In genomic region chr1:24060482-24060881, GRCh38 we compare ENCODE assay signal across 26 cellular contexts. TPM values are rescaled to one million over a fixed set of nuclear protein-coding genes. Genes with fewer than 3 reads are reported as not detected.
"Had no signal": no experiment of that assay in that cellular context is flagged by ENCODE, and none has a peak within 500 bp of the region (broad histone marks: within the 10 kb centered on the region; RNA-seq: fewer than 3 reads in every experiment).

No MANE protein-coding gene starts in this region.

- H3K27me3 ChIP-seq: dorsolateral prefrontal cortex, esophagus squamous epithelium, gastrocnemius medialis, heart right ventricle, left lung had no signal

- H3K4me3 Mint-ChIP-seq: memory B cell had no signal

- FAIRE-seq: colon, endothelial cell of umbilical vein, islet of Langerhans, keratinocyte had no signal

- H3K36me3 ChIP-seq: esophagus squamous epithelium, left lung had no signal

- H3K4me1 Mint-ChIP-seq: memory B cell had no signal

- DNase-seq: dermis blood vessel endothelial cell; effector CD4-positive, alpha-beta T cell; effector memory CD4-positive, alpha-beta T cell; esophagus squamous epithelium; foreskin fibroblast; foreskin melanocyte; gastrocnemius medialis; glutamatergic neuron; head of caudate nucleus; heart right ventricle; hippocampal formation; left cardiac atrium; left lung; left ventricle myocardium superior; mammary epithelial cell; mesendoderm; midbrain had no signal

- H3K4me1 ChIP-seq: esophagus squamous epithelium, gastrocnemius medialis, heart right ventricle, left lung had no signal

- H3K27ac ChIP-seq: coronary artery, dorsolateral prefrontal cortex, esophagus squamous epithelium, heart right ventricle, left lung had no signal

- H3K4me3 ChIP-seq: coronary artery, dorsolateral prefrontal cortex, esophagus squamous epithelium, gastrocnemius medialis, heart right ventricle, left lung, lung had no signal

- ATAC-seq: gastrocnemius medialis, heart right ventricle, left cardiac atrium, left lung, left ventricle myocardium superior had no signal

- H3K9me3 ChIP-seq: gastrocnemius medialis, left lung had no signal

- H3K27ac Mint-ChIP-seq: memory B cell had no signal

RNA-seq across cellular contexts. Expression of gene MYOM3, which starts 51.5 kb away (rescaled TPM):
- total RNA-seq: dermis blood vessel endothelial cell, mononuclear cell had no signal
